19 cellular contexts compared by ENCODE assay signal in genomic region chr10:111933937-111934336, GRCh38.
DNase-seq lines count a peak whose midpoint lies in the region; ATAC-seq, FAIRE-seq and TF ChIP-seq lines count a peak whose summit lies in the region.
"Had no signal": no experiment of that assay in that cellular context is flagged by ENCODE, and none has a peak within 500 bp of the region (broad histone marks: within the 10 kb centered on the region; RNA-seq: fewer than 3 reads in every experiment).

No MANE protein-coding gene starts in this region.

- no peaks in the 10 kb centered on the region for H3K27me3 ChIP-seq in H1 (replicated peaks in 1 of 4; ENCODE audit: control insufficient read depth in 3 of 4, extremely low read depth in 1 of 4, insufficient read depth in 3 of 4, low read length in 3 of 4)

- no peak overlapping the region for H2BK20ac ChIP-seq in H1 (ENCODE audit: low read length)

- TF ChIP-seq POLR2A in H1 (IDR thresholded peaks at IDR 0.05; ENCODE audit: control extremely low read depth in 1 of 2, low read depth in 2 of 2, low read length in 2 of 2), result no peak

- H4K8ac ChIP-seq in H1 (ENCODE audit: extremely low read depth, insufficient read depth, low read length), result no peak overlapping the region

- no peak overlapping the region for H4K91ac ChIP-seq in H1 (replicated peaks; ENCODE audit: insufficient read length, low read length)

- no peak overlapping the region for H3K27ac Mint-ChIP-seq in mesothelial cell of epicardium

- H4K5ac ChIP-seq in H1 (ENCODE audit: insufficient read length, low read depth, low read length), result no peak overlapping the region

- no peaks in the 10 kb centered on the region for H3K4me1 Mint-ChIP-seq in mesothelial cell of epicardium

- H3K23me2 ChIP-seq in H1 (ENCODE audit: low read depth, low read length), result no peaks in the 10 kb centered on the region

- H3K4me3 ChIP-seq in GM12864 (ENCODE audit: low read depth, low read length), result no peak overlapping the region
- H3K4me3 ChIP-seq in H1 (ENCODE audit: extremely low read depth in 1 of 4, insufficient read depth in 2 of 4, low read depth in 3 of 4, low read length in 4 of 4), result no peak overlapping the region
- H3K4me3 ChIP-seq: A549, HAP-1 had no signal

- no peak overlapping the region for H3K23ac ChIP-seq in H1 (ENCODE audit: insufficient read length)

- POLR2A ChIA-PET in HEK293T (lab: Yijun Ruan, JAX) (no interaction called here), H1 (lab: Charles Lee; ENCODE audit: partially characterized antibody) (no interaction called here)

- WGBS in H1 (ENCODE audit: extremely low coverage in 1 of 2, insufficient coverage in 1 of 2, insufficient read length in 1 of 2, insufficient replicate concordance in 2 of 2, low coverage in 1 of 2, low lambda C conversion rate in 2 of 2, missing lambda C conversion rate in 1 of 2), 2 experiments, result 89% methylated on average over 5 of the region's 5 CpGs; no CpG with 5 or more reads in 1 of the 2 experiments

- no peak overlapping the region for H2BK15ac ChIP-seq in H1 (ENCODE audit: low read length)

- CTCF ChIA-PET in HEK293T (lab: Yijun Ruan, JAX) (no interaction called here), H1 (lab: Charles Lee; ENCODE audit: partially characterized antibody) (interaction anchor here (0.7 to 2.3 kb wide), 17 partner anchors 9 to 208 kb away, joined by 3 to 9 read pairs (median 5); no protein-coding TSS in a partner anchor)

- no peak overlapping the region for H3K27ac ChIP-seq in H1 (ENCODE audit: low read depth, low read length)
- H3K27ac ChIP-seq: A549 had no signal

- no peaks in the 10 kb centered on the region for H3K36me3 ChIP-seq in H1 (ENCODE audit: control insufficient read depth in 2 of 4, insufficient read depth in 4 of 4, low read length in 3 of 4)
- H3K36me3 ChIP-seq: HAP-1 had no signal

- no peak overlapping the region for H2BK120ac ChIP-seq in H1 (replicated peaks; ENCODE audit: low read depth, low read length)

- no peak overlapping the region for H2BK5ac ChIP-seq in H1 (ENCODE audit: low read depth, low read length)

- H3K9me3 Mint-ChIP-seq in mesothelial cell of epicardium, result peaks cover 24% of the 10 kb centered on the region

- no peak overlapping the region for H3K18ac ChIP-seq in H1 (ENCODE audit: extremely low read depth, low read length)

- no peaks in the 10 kb centered on the region for H3K4me1 ChIP-seq in H1 (replicated peaks in 1 of 4; ENCODE audit: control insufficient read depth in 3 of 4, insufficient read depth in 4 of 4, low read length in 3 of 4)
- H3K4me1 ChIP-seq: A549, HAP-1 had no signal

- H2BK12ac ChIP-seq in H1 (ENCODE audit: low read depth, low read length), result no peak overlapping the region

- H3K4me2 ChIP-seq in H1 (ENCODE audit: insufficient read depth in 1 of 2, low read depth in 2 of 2, low read length in 2 of 2), result no peak overlapping the region
- H3K4me2 ChIP-seq: A549 had no signal

- H3K27me3 Mint-ChIP-seq in mesothelial cell of epicardium (ENCODE audit: low read depth), result peaks cover 6% of the 10 kb centered on the region

- no peak overlapping the region for H3K4ac ChIP-seq in H1 (replicated peaks; ENCODE audit: insufficient read length, low read depth, low read length)

- no peak for TF ChIP-seq EP300 in H1 (IDR thresholded peaks at IDR 0.05; ENCODE audit: borderline replicate concordance in 1 of 2, low read depth in 2 of 2, low read length in 2 of 2)

- no peak overlapping the region for H3K4me3 Mint-ChIP-seq in mesothelial cell of epicardium

- no peak overlapping the region for H3K14ac ChIP-seq in H1 (ENCODE audit: insufficient read length)

- no peak for ATAC-seq in HG02884 (IDR thresholded peaks at IDR 0.05; ENCODE audit: unreplicated experiment)
- ATAC-seq: A549 had no signal

- H3K56ac ChIP-seq in H1 (replicated peaks; ENCODE audit: insufficient read length, low read depth, low read length), result no peak overlapping the region

- H3K36me3 Mint-ChIP-seq in mesothelial cell of epicardium, result no peaks in the 10 kb centered on the region

- no peaks in the 10 kb centered on the region for H4K20me1 ChIP-seq in H1 (replicated peaks in 1 of 2; ENCODE audit: control insufficient read depth in 1 of 2, insufficient read depth in 2 of 2, low read length in 2 of 2)

- no peaks in the 10 kb centered on the region for H3K79me2 ChIP-seq in H1 (ENCODE audit: control insufficient read depth in 1 of 2, insufficient read depth in 2 of 2, low read length in 2 of 2)

- H2AFZ ChIP-seq in H1 (ENCODE audit: low read length), result no peak overlapping the region

- no peaks in the 10 kb centered on the region for H3K79me1 ChIP-seq in H1 (ENCODE audit: low read depth, low read length)

- FAIRE-seq in H1 (lab: Jason Lieb, UNC), result peak; percentile 62
- FAIRE-seq in RCC 7860 (lab: Jason Lieb, UNC), result no peak
- FAIRE-seq: A549, G401.6 had no signal

- 0 out of 4 replicates have a peak, but pooled peaks cover 0 to 8% of the 10 kb centered on the region in 2 experiments for H3K9me3 ChIP-seq in H1 (ENCODE audit: insufficient read depth in 2 of 2, low read depth in 1 of 2, low read length in 1 of 2)
- H3K9me3 ChIP-seq: A549, HAP-1 had no signal

- peak in 1 of 2 experiments; percentile 24; a peak in 2 of 4 replicates for TF ChIP-seq RAD21 in H1 (IDR thresholded peaks at IDR 0.05 in 1 of 2, conservative IDR thresholded peaks at IDR 0.05 in 1 of 2; ENCODE audit: low read depth in 2 of 2, low read length in 2 of 2)

- TF ChIP-seq CTCF in GM12864 (IDR thresholded peaks at IDR 0.05; ENCODE audit: low read depth, low read length, missing control alignments) (peak; percentile 29), H1 (IDR thresholded peaks at IDR 0.05; ENCODE audit: control extremely low read depth in 1 of 3, insufficient read depth in 1 of 3, low read depth in 1 of 3, low read length in 3 of 3) (peak; percentile 16 to 58 (median 30); a peak in 3 of 4 replicates), mesothelial cell of epicardium (IDR thresholded peaks at IDR 0.05; ENCODE audit: unreplicated experiment) (peak; percentile 37)

- H2AK5ac ChIP-seq in H1 (ENCODE audit: low read depth, low read length), result no peak overlapping the region

- no peak overlapping the region for H3K9ac ChIP-seq in H1 (replicated peaks in 1 of 4; ENCODE audit: extremely low read depth in 1 of 4, low read depth in 3 of 4, low read length in 3 of 4)

- DNase-seq in GM12864 (ENCODE audit: low read depth) (no peak), HEK293T (ENCODE audit: extremely low spot score) (peak; percentile 11), H1 (ENCODE audit: low read depth in 1 of 2, low spot score in 2 of 2) (no peak), mesothelial cell of epicardium (ENCODE audit: low spot score in 2 of 2, unreplicated experiment in 2 of 2) (no peak), activated T-cell treated with anti-CD3 and anti-CD28 coated beads for 4 hours (no peak), NCI-H2171 treated with DMSO at 0.1 percent for 48 hours (lab: John Stamatoyannopoulos, UW) (no peak), RCC 7860 (ENCODE audit: low spot score) (no peak)
- DNase-seq: C1 segment of cervical spinal cord, DND-41, KG1, NCI-H1105 treated with DMSO at 0.1 percent for 48 hours, NCI-H187 treated with DMSO at 0.1 percent for 48 hours, NCI-H526 treated with DMSO at 0.1 percent for 48 hours, RPMI8226, SIG-M5 had no signal

TF ChIP-seq in HEK293T, 16 proteins besides CTCF, POLR2A, EP300 and RAD21:
- TF ChIP-seq PKNOX1 (IDR thresholded peaks at IDR 0.05) (no peak), TARDBP (IDR thresholded peaks at IDR 0.05) (no peak), ZNF384 (IDR thresholded peaks at IDR 0.05) (no peak), LEF1 (IDR thresholded peaks at IDR 0.05; ENCODE audit: borderline replicate concordance) (no peak), SP1 (IDR thresholded peaks at IDR 0.05) (no peak), FOXK2 (IDR thresholded peaks at IDR 0.05) (no peak), FOXM1 (IDR thresholded peaks at IDR 0.05; ENCODE audit: borderline replicate concordance) (no peak), FOXA1 (IDR thresholded peaks at IDR 0.05) (no peak), SUZ12 (IDR thresholded peaks at IDR 0.05) (no peak)

TF ChIP-seq in H1, 55 proteins besides CTCF, POLR2A, EP300 and RAD21:
- TF ChIP-seq SP1 (IDR thresholded peaks at IDR 0.05; ENCODE audit: low read depth, low read length), result no peak
- TF ChIP-seq SP4 (IDR thresholded peaks at IDR 0.05; ENCODE audit: low read length), result no peak
- no peak for TF ChIP-seq PHF8 (conservative IDR thresholded peaks at IDR 0.05; ENCODE audit: low read depth, low read length)
- TF ChIP-seq, protein P1, sequence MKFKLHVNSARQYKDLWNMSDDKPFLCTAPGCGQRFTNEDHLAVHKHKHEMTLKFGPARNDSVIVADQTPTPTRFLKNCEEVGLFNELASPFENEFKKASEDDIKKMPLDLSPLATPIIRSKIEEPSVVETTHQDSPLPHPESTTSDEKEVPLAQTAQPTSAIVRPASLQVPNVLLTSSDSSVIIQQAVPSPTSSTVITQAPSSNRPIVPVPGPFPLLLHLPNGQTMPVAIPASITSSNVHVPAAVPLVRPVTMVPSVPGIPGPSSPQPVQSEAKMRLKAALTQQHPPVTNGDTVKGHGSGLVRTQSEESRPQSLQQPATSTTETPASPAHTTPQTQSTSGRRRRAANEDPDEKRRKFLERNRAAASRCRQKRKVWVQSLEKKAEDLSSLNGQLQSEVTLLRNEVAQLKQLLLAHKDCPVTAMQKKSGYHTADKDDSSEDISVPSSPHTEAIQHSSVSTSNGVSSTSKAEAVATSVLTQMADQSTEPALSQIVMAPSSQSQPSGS (IDR thresholded peaks at IDR 0.05; ENCODE audit: low read length), result no peak
- no peak for TF ChIP-seq BCL11A (IDR thresholded peaks at IDR 0.05; ENCODE audit: low read depth in 2 of 2, low read length in 2 of 2)
- TF ChIP-seq KDM1A (IDR thresholded peaks at IDR 0.05; ENCODE audit: borderline replicate concordance, low read length), result no peak
- no peak for TF ChIP-seq SIN3A (conservative IDR thresholded peaks at IDR 0.05 in 1 of 2, IDR thresholded peaks at IDR 0.05 in 1 of 2; ENCODE audit: low read depth in 1 of 2, low read length in 2 of 2)
- TF ChIP-seq RBBP5 (IDR thresholded peaks at IDR 0.05; ENCODE audit: borderline replicate concordance, low read depth, low read length), result no peak
- no peak for TF ChIP-seq TAF7 (optimal IDR thresholded peaks at IDR 0.05; ENCODE audit: borderline replicate concordance, low read depth, low read length)
- TF ChIP-seq CTBP2 (IDR thresholded peaks at IDR 0.05; ENCODE audit: borderline replicate concordance, insufficient read depth, insufficient read length, low read length), result no peak
- TF ChIP-seq HDAC2 (IDR thresholded peaks at IDR 0.05; ENCODE audit: borderline replicate concordance in 1 of 2, low read depth in 2 of 2, low read length in 2 of 2), result no peak
- no peak for TF ChIP-seq GABPA (IDR thresholded peaks at IDR 0.05; ENCODE audit: borderline replicate concordance, insufficient read depth, low read length)
